Comparison of ENCODE assay signal across 1 cellular context in the genomic region with DNA sequence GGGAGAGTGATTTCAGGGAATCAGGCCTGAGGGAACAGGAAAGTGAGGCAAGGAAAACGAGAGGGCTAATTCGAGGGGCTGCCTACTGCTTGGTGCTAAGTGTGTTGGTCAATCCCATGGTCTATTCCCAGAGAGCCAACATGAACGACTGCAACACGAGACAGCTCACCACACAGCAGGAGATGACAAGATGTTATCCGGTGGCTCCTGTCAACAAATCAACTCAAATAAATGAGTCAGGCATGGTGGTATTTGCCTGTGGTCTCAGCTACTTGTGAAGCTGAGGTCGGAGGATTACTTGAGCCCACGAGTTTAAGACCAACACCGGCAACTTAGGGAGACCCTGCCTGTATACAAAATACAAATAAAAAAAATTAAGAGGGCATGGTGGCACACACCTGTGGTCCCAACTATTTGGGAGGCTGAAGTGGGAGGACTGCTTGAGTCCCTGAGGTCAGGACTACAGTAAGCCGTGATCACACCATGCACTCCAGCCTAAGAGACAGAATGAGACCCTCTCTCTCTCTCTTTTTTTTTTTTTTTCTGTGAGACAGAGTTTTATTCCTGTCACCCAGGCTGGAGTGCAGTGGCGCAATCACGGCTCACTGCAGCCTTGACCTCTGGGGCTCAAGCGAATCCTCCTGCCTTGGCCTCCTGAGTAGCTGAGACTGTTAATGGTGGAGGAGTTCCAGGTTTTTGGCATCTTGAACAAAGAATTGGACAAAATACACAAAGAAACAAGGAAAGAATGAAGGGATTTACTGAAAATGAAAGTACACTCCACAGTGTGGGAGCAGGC.
TF ChIP-seq lines count a peak whose summit lies in the region.

No MANE protein-coding gene starts in this region.

TF ChIP-seq in HepG2, 621 proteins besides CTCF, POLR2A, EP300 and RAD21 (continued from another document):
- TF ChIP-seq, protein P1, sequence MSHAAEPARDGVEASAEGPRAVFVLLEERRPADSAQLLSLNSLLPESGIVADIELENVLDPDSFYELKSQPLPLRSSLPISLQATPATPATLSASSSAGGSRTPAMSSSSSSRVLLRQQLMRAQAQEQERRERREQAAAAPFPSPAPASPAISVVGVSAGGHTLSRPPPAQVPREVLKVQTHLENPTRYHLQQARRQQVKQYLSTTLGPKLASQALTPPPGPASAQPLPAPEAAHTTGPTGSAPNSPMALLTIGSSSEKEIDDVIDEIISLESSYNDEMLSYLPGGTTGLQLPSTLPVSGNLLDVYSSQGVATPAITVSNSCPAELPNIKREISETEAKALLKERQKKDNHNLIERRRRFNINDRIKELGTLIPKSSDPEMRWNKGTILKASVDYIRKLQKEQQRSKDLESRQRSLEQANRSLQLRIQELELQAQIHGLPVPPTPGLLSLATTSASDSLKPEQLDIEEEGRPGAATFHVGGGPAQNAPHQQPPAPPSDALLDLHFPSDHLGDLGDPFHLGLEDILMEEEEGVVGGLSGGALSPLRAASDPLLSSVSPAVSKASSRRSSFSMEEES (CRISPR knock-in tag; IDR thresholded peaks at IDR 0.05) = peak; percentile 53
- TF ChIP-seq ZSCAN9 (CRISPR knock-in tag; IDR thresholded peaks at IDR 0.05; ENCODE audit: borderline replicate concordance) (peak; percentile 41; the same call in 1 of the 2 replicates), ETV5 (CRISPR knock-in tag; IDR thresholded peaks at IDR 0.05; ENCODE audit: borderline replicate concordance) (peak; percentile 80), ZNF124 (CRISPR knock-in tag; IDR thresholded peaks at IDR 0.05) (0 out of 2 replicates have a peak, but pooled peaks have one; percentile 43), HOXA3 (CRISPR knock-in tag; IDR thresholded peaks at IDR 0.05) (no peak), GATAD2A (CRISPR knock-in tag; IDR thresholded peaks at IDR 0.05) (peak; percentile 70), NCOA2 (CRISPR knock-in tag; IDR thresholded peaks at IDR 0.05) (peak; percentile 17; the same call in 1 of the 2 replicates), ZBTB33 (CRISPR knock-in tag; IDR thresholded peaks at IDR 0.05) (0 out of 2 replicates have a peak, but pooled peaks have one; percentile 2), TBX2 (CRISPR knock-in tag; IDR thresholded peaks at IDR 0.05; ENCODE audit: borderline replicate concordance) (peak; percentile 48; the same call in 1 of the 2 replicates), ZNF44 (CRISPR knock-in tag; IDR thresholded peaks at IDR 0.05) (no peak), ZFY (CRISPR knock-in tag; IDR thresholded peaks at IDR 0.05) (no peak), PHF21A (CRISPR knock-in tag; IDR thresholded peaks at IDR 0.05) (0 out of 2 replicates have a peak, but pooled peaks have one; percentile 30), GATAD1 (CRISPR knock-in tag; IDR thresholded peaks at IDR 0.05) (0 out of 2 replicates have a peak, but pooled peaks have one; percentile 22), ZSCAN31 (CRISPR knock-in tag; IDR thresholded peaks at IDR 0.05; ENCODE audit: low read depth) (0 out of 2 replicates have a peak, but pooled peaks have one; percentile 36), MLX (CRISPR knock-in tag; IDR thresholded peaks at IDR 0.05) (0 out of 2 replicates have a peak, but pooled peaks have one; percentile 21), SPEN (CRISPR knock-in tag; IDR thresholded peaks at IDR 0.05; ENCODE audit: low read depth) (0 out of 2 replicates have a peak, but pooled peaks have one; percentile 39), ZNF441 (CRISPR knock-in tag; IDR thresholded peaks at IDR 0.05; ENCODE audit: borderline replicate concordance) (peak; percentile 65; the same call in 1 of the 2 replicates), SALL1 (CRISPR knock-in tag; IDR thresholded peaks at IDR 0.05) (peak; percentile 44; the same call in 1 of the 2 replicates), SAP130 (CRISPR knock-in tag; IDR thresholded peaks at IDR 0.05; ENCODE audit: low read depth) (peak; percentile 83), ZNF772 (CRISPR knock-in tag; IDR thresholded peaks at IDR 0.05) (peak; percentile 36; the same call in 1 of the 2 replicates), ZNF263 (CRISPR knock-in tag; IDR thresholded peaks at IDR 0.05) (peak; percentile 74), ERF (CRISPR knock-in tag; IDR thresholded peaks at IDR 0.05) (0 out of 2 replicates have a peak, but pooled peaks have one; percentile 35), SOX13 (IDR thresholded peaks at IDR 0.05) (no peak), SOX13 (CRISPR knock-in tag; conservative IDR thresholded peaks at IDR 0.05 in 1 of 2, IDR thresholded peaks at IDR 0.05 in 1 of 2) (peak in 1 of 2 experiments; percentile 63; a peak in 2 of 4 replicates), ELF3 (CRISPR knock-in tag; IDR thresholded peaks at IDR 0.05) (peak; percentile 24; the same call in 1 of the 2 replicates), AKAP8 (CRISPR knock-in tag; IDR thresholded peaks at IDR 0.05) (no peak), ELK4 (CRISPR knock-in tag; IDR thresholded peaks at IDR 0.05; ENCODE audit: borderline replicate concordance) (no peak)
- TF ChIP-seq, protein P2, sequence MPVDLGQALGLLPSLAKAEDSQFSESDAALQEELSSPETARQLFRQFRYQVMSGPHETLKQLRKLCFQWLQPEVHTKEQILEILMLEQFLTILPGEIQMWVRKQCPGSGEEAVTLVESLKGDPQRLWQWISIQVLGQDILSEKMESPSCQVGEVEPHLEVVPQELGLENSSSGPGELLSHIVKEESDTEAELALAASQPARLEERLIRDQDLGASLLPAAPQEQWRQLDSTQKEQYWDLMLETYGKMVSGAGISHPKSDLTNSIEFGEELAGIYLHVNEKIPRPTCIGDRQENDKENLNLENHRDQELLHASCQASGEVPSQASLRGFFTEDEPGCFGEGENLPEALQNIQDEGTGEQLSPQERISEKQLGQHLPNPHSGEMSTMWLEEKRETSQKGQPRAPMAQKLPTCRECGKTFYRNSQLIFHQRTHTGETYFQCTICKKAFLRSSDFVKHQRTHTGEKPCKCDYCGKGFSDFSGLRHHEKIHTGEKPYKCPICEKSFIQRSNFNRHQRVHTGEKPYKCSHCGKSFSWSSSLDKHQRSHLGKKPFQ (CRISPR knock-in tag; IDR thresholded peaks at IDR 0.05; ENCODE audit: insufficient replicate concordance) = peak; percentile 40
- TF ChIP-seq, protein P3, sequence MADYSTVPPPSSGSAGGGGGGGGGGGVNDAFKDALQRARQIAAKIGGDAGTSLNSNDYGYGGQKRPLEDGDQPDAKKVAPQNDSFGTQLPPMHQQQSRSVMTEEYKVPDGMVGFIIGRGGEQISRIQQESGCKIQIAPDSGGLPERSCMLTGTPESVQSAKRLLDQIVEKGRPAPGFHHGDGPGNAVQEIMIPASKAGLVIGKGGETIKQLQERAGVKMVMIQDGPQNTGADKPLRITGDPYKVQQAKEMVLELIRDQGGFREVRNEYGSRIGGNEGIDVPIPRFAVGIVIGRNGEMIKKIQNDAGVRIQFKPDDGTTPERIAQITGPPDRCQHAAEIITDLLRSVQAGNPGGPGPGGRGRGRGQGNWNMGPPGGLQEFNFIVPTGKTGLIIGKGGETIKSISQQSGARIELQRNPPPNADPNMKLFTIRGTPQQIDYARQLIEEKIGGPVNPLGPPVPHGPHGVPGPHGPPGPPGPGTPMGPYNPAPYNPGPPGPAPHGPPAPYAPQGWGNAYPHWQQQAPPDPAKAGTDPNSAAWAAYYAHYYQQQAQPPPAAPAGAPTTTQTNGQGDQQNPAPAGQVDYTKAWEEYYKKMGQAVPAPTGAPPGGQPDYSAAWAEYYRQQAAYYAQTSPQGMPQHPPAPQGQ (CRISPR knock-in tag; IDR thresholded peaks at IDR 0.05; ENCODE audit: borderline replicate concordance) = 0 out of 2 replicates have a peak, but pooled peaks have one; percentile 61
- TF ChIP-seq, protein P4, sequence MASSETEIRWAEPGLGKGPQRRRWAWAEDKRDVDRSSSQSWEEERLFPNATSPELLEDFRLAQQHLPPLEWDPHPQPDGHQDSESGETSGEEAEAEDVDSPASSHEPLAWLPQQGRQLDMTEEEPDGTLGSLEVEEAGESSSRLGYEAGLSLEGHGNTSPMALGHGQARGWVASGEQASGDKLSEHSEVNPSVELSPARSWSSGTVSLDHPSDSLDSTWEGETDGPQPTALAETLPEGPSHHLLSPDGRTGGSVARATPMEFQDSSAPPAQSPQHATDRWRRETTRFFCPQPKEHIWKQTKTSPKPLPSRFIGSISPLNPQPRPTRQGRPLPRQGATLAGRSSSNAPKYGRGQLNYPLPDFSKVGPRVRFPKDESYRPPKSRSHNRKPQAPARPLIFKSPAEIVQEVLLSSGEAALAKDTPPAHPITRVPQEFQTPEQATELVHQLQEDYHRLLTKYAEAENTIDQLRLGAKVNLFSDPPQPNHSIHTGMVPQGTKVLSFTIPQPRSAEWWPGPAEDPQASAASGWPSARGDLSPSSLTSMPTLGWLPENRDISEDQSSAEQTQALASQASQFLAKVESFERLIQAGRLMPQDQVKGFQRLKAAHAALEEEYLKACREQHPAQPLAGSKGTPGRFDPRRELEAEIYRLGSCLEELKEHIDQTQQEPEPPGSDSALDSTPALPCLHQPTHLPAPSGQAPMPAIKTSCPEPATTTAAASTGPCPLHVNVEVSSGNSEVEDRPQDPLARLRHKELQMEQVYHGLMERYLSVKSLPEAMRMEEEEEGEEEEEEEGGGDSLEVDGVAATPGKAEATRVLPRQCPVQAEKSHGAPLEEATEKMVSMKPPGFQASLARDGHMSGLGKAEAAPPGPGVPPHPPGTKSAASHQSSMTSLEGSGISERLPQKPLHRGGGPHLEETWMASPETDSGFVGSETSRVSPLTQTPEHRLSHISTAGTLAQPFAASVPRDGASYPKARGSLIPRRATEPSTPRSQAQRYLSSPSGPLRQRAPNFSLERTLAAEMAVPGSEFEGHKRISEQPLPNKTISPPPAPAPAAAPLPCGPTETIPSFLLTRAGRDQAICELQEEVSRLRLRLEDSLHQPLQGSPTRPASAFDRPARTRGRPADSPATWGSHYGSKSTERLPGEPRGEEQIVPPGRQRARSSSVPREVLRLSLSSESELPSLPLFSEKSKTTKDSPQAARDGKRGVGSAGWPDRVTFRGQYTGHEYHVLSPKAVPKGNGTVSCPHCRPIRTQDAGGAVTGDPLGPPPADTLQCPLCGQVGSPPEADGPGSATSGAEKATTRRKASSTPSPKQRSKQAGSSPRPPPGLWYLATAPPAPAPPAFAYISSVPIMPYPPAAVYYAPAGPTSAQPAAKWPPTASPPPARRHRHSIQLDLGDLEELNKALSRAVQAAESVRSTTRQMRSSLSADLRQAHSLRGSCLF (CRISPR knock-in tag; IDR thresholded peaks at IDR 0.05; ENCODE audit: borderline replicate concordance) = no peak
- TF ChIP-seq, protein P5, sequence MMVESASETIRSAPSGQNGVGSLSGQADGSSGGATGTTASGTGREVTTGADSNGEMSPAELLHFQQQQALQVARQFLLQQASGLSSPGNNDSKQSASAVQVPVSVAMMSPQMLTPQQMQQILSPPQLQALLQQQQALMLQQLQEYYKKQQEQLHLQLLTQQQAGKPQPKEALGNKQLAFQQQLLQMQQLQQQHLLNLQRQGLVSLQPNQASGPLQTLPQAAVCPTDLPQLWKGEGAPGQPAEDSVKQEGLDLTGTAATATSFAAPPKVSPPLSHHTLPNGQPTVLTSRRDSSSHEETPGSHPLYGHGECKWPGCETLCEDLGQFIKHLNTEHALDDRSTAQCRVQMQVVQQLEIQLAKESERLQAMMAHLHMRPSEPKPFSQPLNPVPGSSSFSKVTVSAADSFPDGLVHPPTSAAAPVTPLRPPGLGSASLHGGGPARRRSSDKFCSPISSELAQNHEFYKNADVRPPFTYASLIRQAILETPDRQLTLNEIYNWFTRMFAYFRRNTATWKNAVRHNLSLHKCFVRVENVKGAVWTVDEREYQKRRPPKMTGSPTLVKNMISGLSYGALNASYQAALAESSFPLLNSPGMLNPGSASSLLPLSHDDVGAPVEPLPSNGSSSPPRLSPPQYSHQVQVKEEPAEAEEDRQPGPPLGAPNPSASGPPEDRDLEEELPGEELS (CRISPR knock-in tag; IDR thresholded peaks at IDR 0.05) = peak; percentile 59
- TF ChIP-seq, protein P6, sequence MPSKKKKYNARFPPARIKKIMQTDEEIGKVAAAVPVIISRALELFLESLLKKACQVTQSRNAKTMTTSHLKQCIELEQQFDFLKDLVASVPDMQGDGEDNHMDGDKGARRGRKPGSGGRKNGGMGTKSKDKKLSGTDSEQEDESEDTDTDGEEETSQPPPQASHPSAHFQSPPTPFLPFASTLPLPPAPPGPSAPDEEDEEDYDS (CRISPR knock-in tag; IDR thresholded peaks at IDR 0.05) = peak; percentile 33; the same call in 1 of the 2 replicates
